31 cellular contexts compared by ENCODE assay signal in genomic region chr12:101655400-101655799, GRCh38.
"Had no signal": no experiment of that assay in that cellular context is flagged by ENCODE, and none has a peak within 500 bp of the region (broad histone marks: within the 10 kb centered on the region; RNA-seq: fewer than 3 reads in every experiment).

No MANE protein-coding gene starts in this region.

- H3K4me3 ChIP-seq: MG63, Peyer's patch, SJSA1 had no signal

- DNase-seq: activated CD4-positive, alpha-beta memory T cell treated with anti-CD3 and anti-CD28 coated beads for 36 hours; activated CD4-positive, alpha-beta T cell treated with anti-CD3 and anti-CD28 coated beads, Interleukin-2, amount 10 ng/mL, durations not matched to agents 7 days and 5 days; activated CD8-positive, alpha-beta memory T cell treated with anti-CD3 and anti-CD28 coated beads, Interleukin-2, amount 50 U/mL, for 4 hours; activated naive CD4-positive, alpha-beta T cell treated with anti-CD3 and anti-CD28 coated beads, Interleukin-2, amount 10 ng/mL, durations not matched to agents 7 days and 5 days; activated naive CD8-positive, alpha-beta T cell treated with anti-CD3 and anti-CD28 coated beads, Interleukin-2, amount 50 U/mL, for 24 hours; activated T-cell treated with anti-CD3 and anti-CD28 coated beads for 4 hours; activated T-cell treated with anti-CD3 and anti-CD28 coated beads, Interleukin-2, amount 50 U/mL, for 4 hours; anterior cingulate cortex; central memory CD4-positive, alpha-beta T cell; Karpas-422; KBM-7; MG63; NCI-H1048; NCI-H146; NCI-H187; NCI-H2029 treated with DMSO at 0.1 percent for 48 hours; NCI-H226; NCI-H446 treated with DMSO at 0.1 percent for 48 hours; NCI-H524; NCI-H774; PC-3; Peyer's patch; RPMI8226; SHP77 treated with DMSO at 0.1 percent for 48 hours; SK-N-SH had no signal

- H3K4me1 Mint-ChIP-seq: activated CD4-positive, alpha-beta T cell treated with anti-CD3 and anti-CD28 coated beads, Interleukin-2, amount 10 ng/mL, durations not matched to agents 7 days and 5 days; activated naive CD4-positive, alpha-beta T cell treated with anti-CD3 and anti-CD28 coated beads, Interleukin-2, amount 10 ng/mL, durations not matched to agents 7 days and 5 days had no signal

- H3K4me1 ChIP-seq: SJSA1 had no signal

- H3K36me3 ChIP-seq: MG63, Peyer's patch, SJSA1 had no signal

- H3K9me3 ChIP-seq: MG63, Peyer's patch, SJSA1, SK-N-SH had no signal

- H3K27me3 ChIP-seq: MG63, Peyer's patch had no signal

- H3K9me3 Mint-ChIP-seq: activated CD4-positive, alpha-beta memory T cell treated with anti-CD3 and anti-CD28 coated beads for 36 hours; activated CD4-positive, alpha-beta T cell treated with anti-CD3 and anti-CD28 coated beads, Interleukin-2, amount 10 ng/mL, durations not matched to agents 7 days and 5 days; activated naive CD4-positive, alpha-beta T cell treated with anti-CD3 and anti-CD28 coated beads, Interleukin-2, amount 10 ng/mL, durations not matched to agents 7 days and 5 days; activated T-cell treated with anti-CD3 and anti-CD28 coated beads, Interleukin-2, amount 50 U/mL, for 4 hours; activated T-helper 1 cell treated with anti-CD3 and anti-CD28 coated beads, Interleukin-12 subunit alpha, Interleukin-12 subunit beta, Interleukin-2, Interleukin-4 antibody, amounts not matched to agents 30 ng/mL and 10 ng/mL and 1 ng/mL, durations not matched to agents 14 hours and 24 hours and 36 hours; T-helper 1 cell treated with Interleukin-12 subunit alpha and Interleukin-12 subunit beta and Interleukin-4 antibody, amounts not matched to agents 30 μg/mL and 1 μg/mL, for 36 hours; T-helper 2 cell treated with Interferon-gamma antibody and Interleukin-4, amounts not matched to agents 5 μg/mL and 100 μg/mL, for 36 hours had no signal

- H3K36me3 Mint-ChIP-seq: activated CD4-positive, alpha-beta memory T cell treated with anti-CD3 and anti-CD28 coated beads for 36 hours; activated naive CD4-positive, alpha-beta T cell treated with anti-CD3 and anti-CD28 coated beads, Interleukin-2, amount 10 ng/mL, durations not matched to agents 7 days and 5 days; activated naive CD8-positive, alpha-beta T cell; brain had no signal

- H3K27ac Mint-ChIP-seq: activated CD4-positive, alpha-beta memory T cell treated with anti-CD3 and anti-CD28 coated beads for 36 hours; activated CD4-positive, alpha-beta T cell treated with anti-CD3 and anti-CD28 coated beads, Interleukin-2, amount 10 ng/mL, durations not matched to agents 7 days and 5 days; activated naive CD4-positive, alpha-beta T cell treated with anti-CD3 and anti-CD28 coated beads, Interleukin-2, amount 10 ng/mL, durations not matched to agents 7 days and 5 days; activated naive CD8-positive, alpha-beta T cell; activated naive CD8-positive, alpha-beta T cell treated with anti-CD3 and anti-CD28 coated beads, Interleukin-2, amount 50 U/mL, for 24 hours; activated T-helper 1 cell treated with anti-CD3 and anti-CD28 coated beads, Interleukin-12 subunit alpha, Interleukin-12 subunit beta, Interleukin-2, Interleukin-4 antibody, amounts not matched to agents 30 ng/mL and 10 ng/mL and 1 ng/mL, durations not matched to agents 14 hours and 24 hours and 36 hours; T-helper 1 cell treated with Interleukin-12 subunit alpha and Interleukin-12 subunit beta and Interleukin-4 antibody, amounts not matched to agents 30 μg/mL and 1 μg/mL, for 36 hours; T-helper 2 cell treated with Interferon-gamma antibody and Interleukin-4, amounts not matched to agents 5 μg/mL and 100 μg/mL, for 36 hours had no signal

- H3K4me3 Mint-ChIP-seq: activated CD4-positive, alpha-beta memory T cell treated with anti-CD3 and anti-CD28 coated beads for 36 hours; activated CD4-positive, alpha-beta T cell treated with anti-CD3 and anti-CD28 coated beads, Interleukin-2, amount 10 ng/mL, durations not matched to agents 7 days and 5 days; activated naive CD4-positive, alpha-beta T cell treated with anti-CD3 and anti-CD28 coated beads, Interleukin-2, amount 10 ng/mL, durations not matched to agents 7 days and 5 days; activated naive CD8-positive, alpha-beta T cell; activated naive CD8-positive, alpha-beta T cell treated with anti-CD3 and anti-CD28 coated beads, Interleukin-2, amount 50 U/mL, for 24 hours; activated T-cell treated with anti-CD3 and anti-CD28 coated beads, Interleukin-2, amount 50 U/mL, for 4 hours; activated T-helper 1 cell treated with anti-CD3 and anti-CD28 coated beads, Interleukin-12 subunit alpha, Interleukin-12 subunit beta, Interleukin-2, Interleukin-4 antibody, amounts not matched to agents 30 ng/mL and 10 ng/mL and 1 ng/mL, durations not matched to agents 14 hours and 24 hours and 36 hours; brain; T-helper 1 cell treated with Interleukin-12 subunit alpha and Interleukin-12 subunit beta and Interleukin-4 antibody, amounts not matched to agents 30 μg/mL and 1 μg/mL, for 36 hours; T-helper 2 cell treated with Interferon-gamma antibody and Interleukin-4, amounts not matched to agents 5 μg/mL and 100 μg/mL, for 36 hours had no signal

- ATAC-seq: activated naive CD8-positive, alpha-beta T cell treated with anti-CD3 and anti-CD28 coated beads, Interleukin-2, amount 50 U/mL, for 24 hours; activated T-cell treated with anti-CD3 and anti-CD28 coated beads, Interleukin-2, amount 50 U/mL, for 4 hours; PC-3 had no signal

- H3K27me3 Mint-ChIP-seq: activated naive CD4-positive, alpha-beta T cell treated with anti-CD3 and anti-CD28 coated beads, Interleukin-2, amount 10 ng/mL, durations not matched to agents 7 days and 5 days; brain had no signal

- H3K27ac ChIP-seq: Peyer's patch, SJSA1 had no signal
